ENCODE assay signal across 8 cellular contexts in the genomic region with DNA sequence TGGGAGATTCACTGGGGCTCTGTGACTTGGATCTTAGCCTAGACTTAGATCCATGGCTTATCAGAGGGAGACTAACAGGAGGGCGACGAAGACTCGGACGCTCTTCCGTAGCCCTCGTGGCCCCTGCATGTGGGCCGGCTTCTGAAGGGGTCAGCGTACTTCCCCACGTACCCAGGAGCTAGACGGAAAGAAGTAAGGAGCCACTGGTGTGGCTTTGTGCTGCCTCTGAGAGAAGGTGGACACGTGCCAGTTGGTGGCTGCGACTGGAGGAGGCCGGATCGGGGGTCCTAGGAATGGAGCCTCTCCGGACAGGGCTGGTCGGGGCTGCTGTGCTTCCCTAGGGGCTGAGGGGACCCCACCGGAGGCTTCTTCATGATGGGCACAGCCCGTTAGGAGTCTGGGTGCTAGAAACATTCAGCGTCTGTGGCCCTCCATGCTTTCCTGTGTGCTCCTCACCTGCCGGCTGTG. TPM values are rescaled to one million over a fixed set of nuclear protein-coding genes. Genes with fewer than 3 reads are reported as not detected.
DNase-seq lines count a peak whose midpoint lies in the region; ATAC-seq, FAIRE-seq and TF ChIP-seq lines count a peak whose summit lies in the region.

No MANE protein-coding gene starts in this region.

- no peaks in the 10 kb centered on the region for H3K27me3 Mint-ChIP-seq in dendritic cell treated with granulocyte-macrophage colony-stimulating factor and Interleukin-4, amounts not matched to agents 40 ng/mL and 50 ng/mL, for 4 days
- H3K27me3 Mint-ChIP-seq in MCF 10A (ENCODE audit: insufficient read depth, unreplicated experiment), result no peaks in the 10 kb centered on the region

- no peak for ATAC-seq in gastrocnemius medialis
- no peak for ATAC-seq in GM18873 (IDR thresholded peaks at IDR 0.05; ENCODE audit: low FRiP score, unreplicated experiment)
- ATAC-seq in GM21528 (IDR thresholded peaks at IDR 0.05; ENCODE audit: low FRiP score, unreplicated experiment), result no peak

- H3K9me3 Mint-ChIP-seq in dendritic cell treated with granulocyte-macrophage colony-stimulating factor and Interleukin-4, amounts not matched to agents 40 ng/mL and 50 ng/mL, for 4 days, result no peaks in the 10 kb centered on the region
- H3K9me3 Mint-ChIP-seq in MCF 10A (ENCODE audit: unreplicated experiment), result no peaks in the 10 kb centered on the region

- TF ChIP-seq CTCF in gastrocnemius medialis (IDR thresholded peaks at IDR 0.05 in 4 of 5, conservative IDR thresholded peaks at IDR 0.05 in 1 of 5) (no peak), MCF 10A (IDR thresholded peaks at IDR 0.05; ENCODE audit: unreplicated experiment) (no peak)

- peak overlapping the region; percentile 97 for H3K27ac Mint-ChIP-seq in dendritic cell treated with granulocyte-macrophage colony-stimulating factor and Interleukin-4, amounts not matched to agents 40 ng/mL and 50 ng/mL, for 4 days
- no peak overlapping the region for H3K27ac Mint-ChIP-seq in MCF 10A (ENCODE audit: low read depth, unreplicated experiment)

- H3K36me3 Mint-ChIP-seq in dendritic cell treated with granulocyte-macrophage colony-stimulating factor and Interleukin-4, amounts not matched to agents 40 ng/mL and 50 ng/mL, for 4 days (ENCODE audit: low read depth), result peaks cover 78% of the 10 kb centered on the region
- no peaks in the 10 kb centered on the region for H3K36me3 Mint-ChIP-seq in MCF 10A (ENCODE audit: insufficient read depth, unreplicated experiment)

- POLR2A ChIA-PET in MCF 10A (lab: Yijun Ruan, JAX), result interaction anchor here (1.3 kb wide), 1 partner anchor 8 kb away, joined by 6 read pairs; no protein-coding TSS in a partner anchor

- CTCF ChIA-PET in MCF 10A (lab: Yijun Ruan, JAX), result interaction anchor here (0.5 kb wide), 1 partner anchor 91 kb away, joined by 3 read pairs; no protein-coding TSS in a partner anchor

- DNase-seq in GM12892 (ENCODE audit: insufficient read length), result no peak
- peak; percentile 58 for DNase-seq in OCI-M1 (lab: John Stamatoyannopoulos, UW)
- no peak for DNase-seq in gastrocnemius medialis
- DNase-seq in dedifferentiated amniotic fluid mesenchymal stem cell (ENCODE audit: extremely low spot score), result no peak
- DNase-seq in MCF 10A (ENCODE audit: unreplicated experiment), result no peak

- no peak for TF ChIP-seq POLR2A in GM12892 (IDR thresholded peaks at IDR 0.05; ENCODE audit: low read depth, low read length)
- no peak for TF ChIP-seq POLR2A in gastrocnemius medialis (IDR thresholded peaks at IDR 0.05)

- no peaks in the 10 kb centered on the region for H3K36me3 ChIP-seq in gastrocnemius medialis

- peak; percentile 54 for FAIRE-seq in GM12892 (lab: Jason Lieb, UNC)

- peaks cover 10 to 20% (median 14%) of the 10 kb centered on the region in 3 donors for H3K27me3 ChIP-seq in gastrocnemius medialis

- H3K27ac ChIP-seq in gastrocnemius medialis, result peak overlapping the region in 2 of 4 donors; percentile 43 to 72

- no peaks in the 10 kb centered on the region for H3K4me1 ChIP-seq in gastrocnemius medialis

- no peaks in the 10 kb centered on the region for H3K9me3 ChIP-seq in gastrocnemius medialis

- in situ Hi-C loops in gastrocnemius medialis (cut with MboI; ENCODE audit: low sequenced_read_pairs in 4 of 4), result no loop called here

- H3K4me3 Mint-ChIP-seq in dendritic cell treated with granulocyte-macrophage colony-stimulating factor and Interleukin-4, amounts not matched to agents 40 ng/mL and 50 ng/mL, for 4 days, result peak overlapping the region; percentile 88
- H3K4me3 Mint-ChIP-seq in MCF 10A (ENCODE audit: unreplicated experiment), result no peak overlapping the region

- peak overlapping the region; percentile 18 to 58 (median 56) for H3K4me3 ChIP-seq in gastrocnemius medialis

- BruUV-seq in MCF 10A (replicated peaks; lab: Mats Ljungman, UMichigan), result no TSS peak

- intact Hi-C loops in dendritic cell treated with granulocyte-macrophage colony-stimulating factor and Interleukin-4, amounts not matched to agents 40 ng/mL and 50 ng/mL, for 4 days (cut with micrococcal nuclease), result loop anchor here (2.0 to 5.0 kb wide), 2 partner anchors 32 to 47 kb away; no protein-coding TSS in a partner anchor
- intact Hi-C loops in gastrocnemius medialis (cut with DNase I; ENCODE audit: low total_unique reads) (no loop called here), MCF 10A (cut with micrococcal nuclease) (no loop called here)

- H3K4me1 Mint-ChIP-seq in dendritic cell treated with granulocyte-macrophage colony-stimulating factor and Interleukin-4, amounts not matched to agents 40 ng/mL and 50 ng/mL, for 4 days (ENCODE audit: low read depth), result peaks cover 66% of the 10 kb centered on the region
- H3K4me1 Mint-ChIP-seq in MCF 10A (ENCODE audit: insufficient read depth, unreplicated experiment), result no peaks in the 10 kb centered on the region

RNA-seq across cellular contexts. Expression of a gene that starts 1.0 kb away (rescaled TPM):
- polyA plus RNA-seq in GM12892 (2012; ENCODE audit: missing spikeins), result 11.6 TPM
- total RNA-seq in gastrocnemius medialis (1 to 10 TPM in 2 of 4 donors, under 1 TPM in 2; 0.31 to 1.7 (median 0.96) TPM), MCF 10A (2022) (not detected in 2 replicates)
